17 cellular contexts compared by ENCODE assay signal in the genomic region with DNA sequence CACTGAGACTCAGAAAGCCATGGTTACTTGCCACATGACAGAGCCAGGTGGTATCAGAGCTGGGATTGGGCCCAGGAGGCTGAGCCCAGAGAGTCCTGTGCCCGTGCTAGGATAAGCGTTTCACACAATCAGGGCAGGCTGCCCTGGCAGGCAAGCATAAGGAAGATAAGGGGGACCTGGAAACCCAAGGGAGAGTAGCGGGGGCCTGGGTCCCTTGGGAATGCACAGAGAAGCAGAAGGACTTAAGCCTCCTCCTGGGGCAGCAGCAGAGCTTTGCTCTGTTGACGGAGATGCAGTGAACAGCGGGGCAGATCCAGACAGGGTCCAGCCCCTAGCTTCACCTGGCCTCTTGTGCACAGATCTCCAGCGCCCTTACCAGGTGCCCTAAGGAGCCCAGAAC. TPM values are rescaled to one million over a fixed set of nuclear protein-coding genes. Genes with fewer than 3 reads are reported as not detected.
DNase-seq lines count a peak whose midpoint lies in the region; ATAC-seq and TF ChIP-seq lines count a peak whose summit lies in the region.
"Had no signal": no experiment of that assay in that cellular context is flagged by ENCODE, and none has a peak within 500 bp of the region (broad histone marks: within the 10 kb centered on the region; RNA-seq: fewer than 3 reads in every experiment).

No MANE protein-coding gene starts in this region.

- intact Hi-C loops in heart right ventricle (cut with DNase I), result no loop called here
- intact Hi-C loops in stomach (cut with DNase I; ENCODE audit: low total_unique reads), result no loop called here

- 65 to 68% methylated on average over 6 of the region's 6 CpGs for WGBS in heart right ventricle, 2 donors
- WGBS in stomach, 5 donors, result 49 to 80% (median 55%) methylated on average over 5 to 6 of the region's 6 CpGs

- H3K4me1 ChIP-seq in heart right ventricle (no peaks in the 10 kb centered on the region), right atrium auricular region (no peaks in the 10 kb centered on the region), stomach (peaks cover 21 to 32% (median 27%) of the 10 kb centered on the region in 4 donors)
- H3K4me1 ChIP-seq: BLaER1 had no signal

- TF ChIP-seq EP300 in stomach (IDR thresholded peaks at IDR 0.05), result no peak

- peak in 6 of 8 donors; percentile 37 to 67 (median 48) for ATAC-seq in heart right ventricle
- peak; percentile 66 for ATAC-seq in left lobe of liver
- ATAC-seq in GM21723 (IDR thresholded peaks at IDR 0.05; ENCODE audit: unreplicated experiment), result no peak

- H3K4me3 ChIP-seq in heart right ventricle (no peak overlapping the region), right atrium auricular region (no peak overlapping the region), stomach (no peak overlapping the region)
- H3K4me3 ChIP-seq: BLaER1 had no signal

- no peak overlapping the region for H3K27ac ChIP-seq in heart right ventricle
- H3K27ac ChIP-seq in right atrium auricular region, result no peak overlapping the region
- H3K27ac ChIP-seq in stomach, result peak overlapping the region in 2 of 5 donors; percentile 6 to 40
- H3K27ac ChIP-seq: BLaER1 had no signal

- H3K27me3 ChIP-seq in heart right ventricle, result no peaks in the 10 kb centered on the region
- H3K27me3 ChIP-seq in right atrium auricular region, result no peaks in the 10 kb centered on the region
- H3K27me3 ChIP-seq in stomach, result no peaks in the 10 kb centered on the region
- H3K27me3 ChIP-seq: BLaER1 had no signal

- no peak for TF ChIP-seq POLR2A in stomach (IDR thresholded peaks at IDR 0.05)

- no peaks in the 10 kb centered on the region for H3K9me3 ChIP-seq in heart right ventricle
- H3K9me3 ChIP-seq in right atrium auricular region, result no peaks in the 10 kb centered on the region
- H3K9me3 ChIP-seq in stomach, result no peaks in the 10 kb centered on the region
- H3K9me3 ChIP-seq: BLaER1 had no signal

- H3K36me3 ChIP-seq in heart right ventricle (peaks cover 0 to 63% (median 21%) of the 10 kb centered on the region in 9 donors), right atrium auricular region (peaks cover 7% of the 10 kb centered on the region), stomach (peaks cover 0 to 60% (median 49%) of the 10 kb centered on the region in 4 donors)

- DNase-seq in heart right ventricle (no peak), right atrium auricular region (ENCODE audit: low spot score) (no peak), D341Med (ENCODE audit: low spot score) (peak; percentile 92), left lobe of liver (ENCODE audit: low spot score) (peak; percentile 70), stomach (peak; percentile 67)
- DNase-seq in activated effector memory CD4-positive, alpha-beta T cell treated with Interleukin-2 at 50 U/mL for 16 hours, result no peak
- DNase-seq: CD8-positive, alpha-beta memory T cell; DMS153; Kasumi-1; MM.1S; NCI-H1105; NCI-H1694; NCI-H446; NCI-H69; RPMI8226 had no signal

- TF ChIP-seq CTCF in heart right ventricle (IDR thresholded peaks at IDR 0.05) (no peak), right atrium auricular region (IDR thresholded peaks at IDR 0.05) (no peak), stomach (IDR thresholded peaks at IDR 0.05) (no peak)

RNA-seq across cellular contexts. Expression of gene TRIB3, which starts 8.7 kb away (rescaled TPM):
- total RNA-seq in heart right ventricle (1 to 10 TPM in 7 of 10 donors, under 1 TPM in 3; 0.33 to 4.3 (median 1.1) TPM), right atrium auricular region (1 to 10 TPM in 1 of 2 donors, under 1 TPM in 1; 0.33 to 4.2 TPM), left lobe of liver (18.3 TPM), stomach (10 to 100 TPM in 2 of 5 donors, 1 to 10 TPM in 3; 1.7 to 17.7 (median 3.6) TPM)
- polyA plus RNA-seq in heart right ventricle (10 to 100 TPM in 1 of 2 donors, 1 to 10 TPM in 1; 1.4 to 10.6 TPM), stomach (10 to 100 TPM in 2 of 3 donors, 1 to 10 TPM in 1; 8.7 to 15.8 (median 12.6) TPM)

RNA-seq across cellular contexts. Expression of gene RBCK1, which starts 18.9 kb away (rescaled TPM):
- 10 to 100 TPM; 32.0 to 74.2 (median 41.4) TPM for total RNA-seq in heart right ventricle
- polyA plus RNA-seq in heart right ventricle, result 10 to 100 TPM; 57.9 to 86.8 TPM
- 10 to 100 TPM; 43.6 to 48.8 TPM for total RNA-seq in right atrium auricular region
- total RNA-seq in left lobe of liver, result 73.9 TPM
- 100 to 1,000 TPM in 3 of 5 donors, 10 to 100 TPM in 2; 30.7 to 211 (median 161) TPM for total RNA-seq in stomach
- 100 to 1,000 TPM in 1 of 3 donors, 10 to 100 TPM in 2; 69.0 to 115 (median 81.1) TPM for polyA plus RNA-seq in stomach

RNA-seq across cellular contexts. Expression of gene NRSN2, which starts 42.3 kb away (rescaled TPM):
- total RNA-seq in heart right ventricle (10 to 100 TPM; 12.1 to 32.3 (median 19.1) TPM), right atrium auricular region (10 to 100 TPM; 30.6 to 30.7 TPM), left lobe of liver (3.1 TPM), stomach (10 to 100 TPM in 4 of 5 donors, under 1 TPM in 1; 0.89 to 36.5 (median 15.2) TPM)
- polyA plus RNA-seq in heart right ventricle (10 to 100 TPM; 31.1 to 53.9 TPM), stomach (10 to 100 TPM in 2 of 3 donors, 1 to 10 TPM in 1; 9.8 to 21.0 (median 20.2) TPM)

Comparison
In these comparisons a context has a peak if more than half of its experiments do, and no peak if none do; other contexts are left out.
1. DNase-seq: peak in D341Med (single experiment), left lobe of liver (single experiment) and stomach (single experiment); none in heart right ventricle (0 of 2), right atrium auricular region (single experiment) and activated effector memory CD4-positive, alpha-beta T cell treated with Interleukin-2 at 50 U/mL for 16 hours (single experiment).